In the genomic region with DNA sequence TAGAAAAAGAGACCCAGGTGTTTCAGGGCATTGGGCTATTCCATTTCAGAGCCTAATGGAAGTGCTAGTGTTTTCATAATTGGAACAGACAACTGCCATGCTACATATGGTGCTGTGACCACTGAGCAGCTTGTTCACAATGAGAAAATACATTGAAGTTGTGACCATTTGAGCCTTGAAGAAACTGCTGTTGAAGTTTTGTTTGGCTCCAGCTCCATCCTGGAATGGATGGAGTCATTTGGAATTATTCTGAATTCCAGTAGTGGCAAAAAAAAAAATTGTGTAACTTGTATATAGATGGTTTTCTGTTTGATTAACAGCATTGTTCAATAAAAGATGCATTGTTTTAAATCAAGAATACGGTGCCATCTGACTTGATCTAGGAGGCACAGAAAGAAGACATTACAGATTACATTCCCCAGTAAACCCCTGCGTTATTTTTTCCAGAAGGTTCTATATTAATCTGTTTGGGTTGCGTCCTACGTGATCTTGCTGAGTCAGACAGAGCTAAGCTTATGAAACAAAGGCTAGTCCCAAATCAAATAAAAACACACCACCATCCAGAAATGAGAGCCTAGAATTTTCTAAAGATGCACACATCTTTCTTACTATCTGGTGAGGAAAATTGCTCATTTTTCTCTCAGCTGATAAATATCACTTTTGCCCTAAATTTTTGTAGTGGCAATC, we compare ENCODE assay signal across 20 cellular contexts. TPM values are rescaled to one million over a fixed set of nuclear protein-coding genes. Genes with fewer than 3 reads are reported as not detected.
A peak's percentile ranks its signal among the peaks of the same experiment; 100 is the strongest.
DNase-seq lines count a peak whose midpoint lies in the region; ATAC-seq and TF ChIP-seq lines count a peak whose summit lies in the region.
"Had no signal": no experiment of that assay in that cellular context is flagged by ENCODE, and none has a peak within 500 bp of the region (broad histone marks: within the 10 kb centered on the region; RNA-seq: fewer than 3 reads in every experiment).

No MANE protein-coding gene starts in this region.

- in situ Hi-C loops in brain microvascular endothelial cell (cut with HindIII; ENCODE audit: low pct_ligation_motif_present, low sequenced_read_pairs): no loop called here

- H3K4me3 ChIP-seq in brain microvascular endothelial cell (ENCODE audit: low read depth, low read length): no peak overlapping the region
- H3K4me3 ChIP-seq: mucosa of descending colon, stomach, vagina had no signal

- no peaks in the 10 kb centered on the region for H3K27me3 ChIP-seq in brain microvascular endothelial cell (replicated peaks)
- H3K27me3 ChIP-seq: stomach, vagina had no signal

- no peak for TF ChIP-seq CTCF in brain microvascular endothelial cell (IDR thresholded peaks at IDR 0.05; ENCODE audit: low read depth, low read length, missing control alignments)

- H3K36me3 ChIP-seq in brain microvascular endothelial cell (replicated peaks): no peaks in the 10 kb centered on the region
- H3K36me3 ChIP-seq: stomach, vagina had no signal

- DNase-seq in Right ventricle myocardium superior (no peak), left ventricle myocardium superior (no peak), brain microvascular endothelial cell (peak; percentile 22), iris pigment epithelial cell (ENCODE audit: low read depth) (peak; percentile 81), HUDEP-2 (lab: John Stamatoyannopoulos, UW; ENCODE audit: unreplicated experiment in 76 of 76) (no peak), RPMI8226 (no peak)
- no peak for DNase-seq in activated CD8-positive, alpha-beta memory T cell treated with anti-CD3 and anti-CD28 coated beads, Interleukin-2, amount 50 U/mL, for 48 hours
- DNase-seq: 8988T; activated CD4-positive, alpha-beta T cell treated with anti-CD3 and anti-CD28 coated beads for 36 hours; C1 segment of cervical spinal cord; EL; mucosa of descending colon; NCI-H1694; NCI-H82; OCI-M1; SIG-M5; stimulated activated CD4-positive, alpha-beta T cell treated with anti-CD3 and anti-CD28 coated beads, Interleukin-12 subunit alpha, Interleukin-12 subunit beta, amount 100 ng/mL, for 4 hours; stomach had no signal

- intact Hi-C loops in Right ventricle myocardium superior (cut with DNase I): no loop called here
- intact Hi-C loops in left ventricle myocardium superior (cut with micrococcal nuclease): no loop called here

- H3K27ac ChIP-seq in brain microvascular endothelial cell: no peak overlapping the region
- peak overlapping the region; percentile 77 for H3K27ac ChIP-seq in temporal lobe (ENCODE audit: low read depth, low read length)
- H3K27ac ChIP-seq: vagina had no signal

- peak; percentile 46 for ATAC-seq in Right ventricle myocardium superior (ENCODE audit: poor library complexity)
- no peak for ATAC-seq in left ventricle myocardium superior
- ATAC-seq: activated CD4-positive, alpha-beta T cell treated with anti-CD3 and anti-CD28 coated beads for 36 hours had no signal

RNA-seq across cellular contexts. Expression of gene FMNL2, which starts 19.2 kb away (rescaled TPM):
- total RNA-seq in Right ventricle myocardium superior (6.1 TPM), left ventricle myocardium superior (6.4 TPM), temporal lobe (88.3 TPM)

Comparison
In these comparisons a context has a peak if more than half of its experiments do, and no peak if none do; other contexts are left out.
1. DNase-seq: peak in brain microvascular endothelial cell (single experiment) and iris pigment epithelial cell (single experiment); none in Right ventricle myocardium superior (single experiment), left ventricle myocardium superior (single experiment), activated CD8-positive, alpha-beta memory T cell treated with anti-CD3 and anti-CD28 coated beads, Interleukin-2, amount 50 U/mL, for 48 hours (single experiment), HUDEP-2 (0 of 76) and RPMI8226 (single experiment).
2. RNA of gene FMNL2, which starts 19.2 kb away (total RNA-seq): 88.3 TPM in temporal lobe (single experiment); 6.4 TPM in left ventricle myocardium superior (single experiment) and 6.1 TPM in Right ventricle myocardium superior (single experiment); every median in the first group is over 10 times any median in the second.